Comparison of ENCODE assay signal across 27 cellular contexts in genomic region chr2:134371041-134371440, GRCh38.
DNase-seq lines count a peak whose midpoint lies in the region; ATAC-seq, FAIRE-seq and TF ChIP-seq lines count a peak whose summit lies in the region.
"Had no signal": no experiment of that assay in that cellular context is flagged by ENCODE, and none has a peak within 500 bp of the region (broad histone marks: within the 10 kb centered on the region; RNA-seq: fewer than 3 reads in every experiment).

No MANE protein-coding gene starts in this region.

- H3K27ac ChIP-seq in vagina, result peak overlapping the region; percentile 51
- H3K27ac ChIP-seq: cardiac muscle cell, upper lobe of right lung had no signal

- H3K27me3 ChIP-seq in vagina, result no peaks in the 10 kb centered on the region
- H3K27me3 ChIP-seq: cardiac muscle cell, upper lobe of right lung had no signal

- TF ChIP-seq CTCF in vagina (IDR thresholded peaks at IDR 0.05), result no peak

- no peak for FAIRE-seq in HTR-8/SVneo (lab: Jason Lieb, UNC)

- TF ChIP-seq POLR2A in vagina (IDR thresholded peaks at IDR 0.05), result no peak

- peaks cover 11% of the 10 kb centered on the region for H3K36me3 Mint-ChIP-seq in T-helper 17 cell (ENCODE audit: low read depth)

- H3K27me3 Mint-ChIP-seq in T-helper 17 cell, result no peaks in the 10 kb centered on the region
- H3K27me3 Mint-ChIP-seq: activated naive CD8-positive, alpha-beta T cell treated with anti-CD3 and anti-CD28 coated beads for 36 hours had no signal

- ATAC-seq in T-helper 17 cell, result no peak
- ATAC-seq: mucosa of descending colon; right cardiac atrium; stimulated activated effector memory CD8-positive, alpha-beta T cell treated with anti-CD3 and anti-CD28 coated beads, Interleukin-12 subunit alpha, Interleukin-12 subunit beta, amount 100 ng/mL, for 72 hours; upper lobe of right lung had no signal

- no peaks in the 10 kb centered on the region for H3K9me3 ChIP-seq in T-helper 17 cell (ENCODE audit: control insufficient read depth, low read length, poor library complexity, severe bottlenecking)
- H3K9me3 ChIP-seq in vagina, result no peaks in the 10 kb centered on the region
- H3K9me3 ChIP-seq: HAP-1, mucosa of descending colon, SK-N-SH, upper lobe of right lung had no signal

- intact Hi-C loops in vagina (cut with DNase I), result no loop called here

- peaks cover 35% of the 10 kb centered on the region for H3K4me1 Mint-ChIP-seq in T-helper 17 cell
- H3K4me1 Mint-ChIP-seq: endodermal cell had no signal

- no peak overlapping the region for H3K4me3 Mint-ChIP-seq in T-helper 17 cell
- H3K4me3 Mint-ChIP-seq: activated naive CD8-positive, alpha-beta T cell treated with anti-CD3 and anti-CD28 coated beads for 36 hours; endodermal cell; stimulated activated effector memory CD8-positive, alpha-beta T cell treated with anti-CD3 and anti-CD28 coated beads, Interleukin-12 subunit alpha, Interleukin-12 subunit beta, amount 100 ng/mL, for 72 hours; T-helper 1 cell treated with Interleukin-12 subunit alpha and Interleukin-12 subunit beta and Interleukin-4 antibody, amounts not matched to agents 30 μg/mL and 1 μg/mL, for 36 hours had no signal

- no peaks in the 10 kb centered on the region for H3K36me3 ChIP-seq in vagina
- H3K36me3 ChIP-seq: cardiac muscle cell, HAP-1, upper lobe of right lung had no signal

- no peak overlapping the region for H3K4me3 ChIP-seq in vagina
- H3K4me3 ChIP-seq: cardiac muscle cell, HAP-1, lung, mucosa of descending colon, upper lobe of right lung had no signal

- peaks cover 56% of the 10 kb centered on the region for H3K4me1 ChIP-seq in vagina
- H3K4me1 ChIP-seq: HAP-1 had no signal

- DNase-seq in ELR (ENCODE audit: low read depth) (peak; percentile 78), T-helper 17 cell (no peak), foreskin melanocyte (peak; percentile 72), vagina (ENCODE audit: extremely low spot score in 2 of 2) (no peak), NCI-H1417 treated with DMSO at 0.1 percent for 48 hours (lab: John Stamatoyannopoulos, UW) (no peak), UCSD-AML1 (lab: John Stamatoyannopoulos, UW; ENCODE audit: unreplicated experiment) (no peak), HTR-8/SVneo (ENCODE audit: insufficient read length, low spot score) (no peak)
- DNase-seq: activated effector memory CD4-positive, alpha-beta T cell treated with anti-CD3 and anti-CD28 coated beads, Interleukin-2, amount 50 U/mL, for 16 hours; activated naive CD8-positive, alpha-beta T cell treated with anti-CD3 and anti-CD28 coated beads for 36 hours; aorta; cortex of kidney; endodermal cell; head of caudate nucleus; KBM-7; mucosa of descending colon; NCI-H1417; NCI-H446 treated with DMSO at 0.1 percent for 48 hours; SK-N-SH; stimulated activated CD4-positive, alpha-beta T cell treated with anti-CD3 and anti-CD28 coated beads, Interleukin-12 subunit alpha, Interleukin-12 subunit beta, amount 100 ng/mL, for 4 hours; stimulated activated CD4-positive, alpha-beta T cell treated with anti-CD3 and anti-CD28 coated beads, Interleukin-4, amount 100 ng/mL, for 24 hours; upper lobe of right lung had no signal

- peak overlapping the region; percentile 64 for H3K27ac Mint-ChIP-seq in T-helper 17 cell
- H3K27ac Mint-ChIP-seq: activated naive CD8-positive, alpha-beta T cell treated with anti-CD3 and anti-CD28 coated beads for 36 hours; endodermal cell; stimulated activated effector memory CD8-positive, alpha-beta T cell treated with anti-CD3 and anti-CD28 coated beads, Interleukin-12 subunit alpha, Interleukin-12 subunit beta, amount 100 ng/mL, for 72 hours; T-helper 1 cell treated with Interleukin-12 subunit alpha and Interleukin-12 subunit beta and Interleukin-4 antibody, amounts not matched to agents 30 μg/mL and 1 μg/mL, for 36 hours had no signal

Comparison
In these comparisons a context has a peak if more than half of its experiments do, and no peak if none do; other contexts are left out.
1. DNase-seq: peak in ELR (single experiment) and foreskin melanocyte (single experiment); none in T-helper 17 cell (0 of 3), vagina (0 of 2), NCI-H1417 treated with DMSO at 0.1 percent for 48 hours (single experiment), UCSD-AML1 (single experiment) and HTR-8/SVneo (single experiment).